ENCODE assay signal across 23 cellular contexts in the genomic region with DNA sequence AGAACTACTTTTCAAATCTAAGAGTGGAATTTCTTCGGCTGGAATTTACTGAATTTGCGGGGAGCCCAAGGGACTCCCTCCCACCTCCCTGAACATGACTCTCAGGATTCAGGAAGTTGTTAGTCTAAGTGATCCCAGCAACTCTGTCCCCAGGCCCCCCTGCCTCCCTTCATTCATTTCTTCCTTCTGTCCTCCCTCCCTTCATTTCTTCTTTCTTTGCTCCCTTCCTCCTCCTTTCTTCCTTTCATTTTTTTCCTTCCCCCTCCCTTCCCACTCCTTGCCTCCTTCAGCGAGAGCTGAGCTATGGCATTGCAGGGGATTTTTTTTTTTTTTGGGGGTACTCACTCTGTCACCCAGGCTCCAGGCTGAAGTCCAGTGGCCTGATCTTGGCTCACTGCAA. TPM values are rescaled to one million over a fixed set of nuclear protein-coding genes. Genes with fewer than 3 reads are reported as not detected.
"Had no signal": no experiment of that assay in that cellular context is flagged by ENCODE, and none has a peak within 500 bp of the region (broad histone marks: within the 10 kb centered on the region; RNA-seq: fewer than 3 reads in every experiment).

No MANE protein-coding gene starts in this region.

- H3K4me3 Mint-ChIP-seq: activated CD4-positive, alpha-beta memory T cell treated with anti-CD3 and anti-CD28 coated beads for 36 hours; activated CD4-positive, alpha-beta T cell treated with anti-CD3 and anti-CD28 coated beads, Interleukin-2, amount 10 ng/mL, durations not matched to agents 7 days and 5 days; activated naive CD4-positive, alpha-beta T cell treated with anti-CD3 and anti-CD28 coated beads, Interleukin-2, amount 10 ng/mL, durations not matched to agents 7 days and 5 days; activated naive CD8-positive, alpha-beta T cell treated with anti-CD3 and anti-CD28 coated beads for 36 hours; activated T-helper 17 cell treated with anti-CD3 and anti-CD28 coated beads, Interleukin-2, amount 50 U/mL, for 72 hours had no signal

- H3K4me3 ChIP-seq: cardiac muscle cell, SK-N-MC had no signal

- H3K27ac ChIP-seq: brain microvascular endothelial cell, cardiac muscle cell, SK-N-MC, VCaP had no signal

- H3K27me3 Mint-ChIP-seq: activated CD4-positive, alpha-beta T cell treated with anti-CD3 and anti-CD28 coated beads, Interleukin-2, amount 10 ng/mL, durations not matched to agents 7 days and 5 days; activated naive CD8-positive, alpha-beta T cell treated with anti-CD3 and anti-CD28 coated beads for 36 hours; activated T-helper 17 cell treated with anti-CD3 and anti-CD28 coated beads, Interleukin-2, amount 50 U/mL, for 72 hours had no signal

- H3K9me3 Mint-ChIP-seq: activated CD4-positive, alpha-beta memory T cell treated with anti-CD3 and anti-CD28 coated beads for 36 hours; activated CD4-positive, alpha-beta T cell treated with anti-CD3 and anti-CD28 coated beads, Interleukin-2, amount 10 ng/mL, durations not matched to agents 7 days and 5 days; activated naive CD4-positive, alpha-beta T cell treated with anti-CD3 and anti-CD28 coated beads, Interleukin-2, amount 10 ng/mL, durations not matched to agents 7 days and 5 days; activated naive CD8-positive, alpha-beta T cell treated with anti-CD3 and anti-CD28 coated beads for 36 hours; activated T-helper 17 cell treated with anti-CD3 and anti-CD28 coated beads, Interleukin-2, amount 50 U/mL, for 72 hours had no signal

- H3K27me3 ChIP-seq: brain microvascular endothelial cell, cardiac muscle cell had no signal

- H3K36me3 Mint-ChIP-seq: activated CD4-positive, alpha-beta memory T cell treated with anti-CD3 and anti-CD28 coated beads for 36 hours; activated naive CD4-positive, alpha-beta T cell treated with anti-CD3 and anti-CD28 coated beads, Interleukin-2, amount 10 ng/mL, durations not matched to agents 7 days and 5 days; activated naive CD8-positive, alpha-beta T cell treated with anti-CD3 and anti-CD28 coated beads for 36 hours had no signal

- ATAC-seq: activated T-helper 17 cell treated with anti-CD3 and anti-CD28 coated beads, Interleukin-2, amount 50 U/mL, for 72 hours; Right ventricle myocardium inferior had no signal

- H3K27ac Mint-ChIP-seq: activated CD4-positive, alpha-beta memory T cell treated with anti-CD3 and anti-CD28 coated beads for 36 hours; activated CD4-positive, alpha-beta T cell treated with anti-CD3 and anti-CD28 coated beads, Interleukin-2, amount 10 ng/mL, durations not matched to agents 7 days and 5 days; activated naive CD4-positive, alpha-beta T cell treated with anti-CD3 and anti-CD28 coated beads, Interleukin-2, amount 10 ng/mL, durations not matched to agents 7 days and 5 days; activated naive CD8-positive, alpha-beta T cell treated with anti-CD3 and anti-CD28 coated beads for 36 hours; activated T-helper 17 cell treated with anti-CD3 and anti-CD28 coated beads, Interleukin-2, amount 50 U/mL, for 72 hours had no signal

- DNase-seq: activated CD4-positive, alpha-beta memory T cell treated with anti-CD3 and anti-CD28 coated beads for 36 hours; activated CD4-positive, alpha-beta T cell treated with anti-CD3 and anti-CD28 coated beads, Interleukin-2, amount 10 ng/mL, durations not matched to agents 7 days and 5 days; activated CD4-positive, CD25-positive, alpha-beta regulatory T cell; activated gamma-delta T cell treated with Interleukin-2 at 50 U/mL for 16 hours; activated naive CD4-positive, alpha-beta T cell treated with anti-CD3 and anti-CD28 coated beads, Interleukin-2, amount 10 ng/mL, durations not matched to agents 7 days and 5 days; activated naive CD8-positive, alpha-beta T cell treated with anti-CD3 and anti-CD28 coated beads for 36 hours; activated T-cell treated with anti-CD3 and anti-CD28 coated beads for 4 hours; activated T-cell treated with anti-CD3 and anti-CD28 coated beads, Interleukin-2, amount 50 U/mL, for 48 hours; brain microvascular endothelial cell; Karpas-422; MM.1S; NCI-H146; NCI-H1930; NCI-H2171 treated with DMSO at 0.1 percent for 48 hours; NCI-H226; NCI-H526 treated with DMSO at 0.1 percent for 48 hours; NCI-H82; T-helper 1 cell had no signal

RNA-seq across cellular contexts. Expression of gene KLHL10, which starts 40.2 kb away (rescaled TPM):
- total RNA-seq: activated CD4-positive, alpha-beta T cell treated with anti-CD3 and anti-CD28 coated beads, Interleukin-2, amount 10 ng/mL, durations not matched to agents 7 days and 5 days; Right ventricle myocardium inferior had no signal
